9 cellular contexts compared by ENCODE assay signal in the genomic region with DNA sequence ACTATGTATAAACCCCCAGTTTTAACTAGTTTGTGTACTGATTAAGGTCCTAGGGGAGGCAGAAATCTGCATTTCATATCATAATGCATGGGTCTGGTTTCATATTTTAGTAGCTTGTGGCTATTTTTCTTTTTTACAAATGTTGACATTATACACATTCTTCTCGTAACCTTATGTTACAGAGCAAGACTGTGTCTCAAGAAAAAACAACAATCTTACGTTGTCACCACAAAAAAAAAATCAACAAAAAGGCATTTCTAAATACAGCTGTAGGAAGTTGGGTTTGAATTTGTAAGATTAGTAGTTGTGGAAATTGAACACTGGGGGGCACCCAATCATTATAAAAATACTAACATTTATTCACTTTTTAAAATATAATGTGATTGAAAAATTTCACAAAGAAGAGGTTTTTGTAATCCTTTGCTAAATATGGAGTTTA. TPM values are rescaled to one million over a fixed set of nuclear protein-coding genes. Genes with fewer than 3 reads are reported as not detected.
DNase-seq lines count a peak whose midpoint lies in the region; ATAC-seq and TF ChIP-seq lines count a peak whose summit lies in the region.
"Had no signal": no experiment of that assay in that cellular context is flagged by ENCODE, and none has a peak within 500 bp of the region (broad histone marks: within the 10 kb centered on the region; RNA-seq: fewer than 3 reads in every experiment).

No MANE protein-coding gene starts in this region.

- H3K27me3 Mint-ChIP-seq in immature natural killer cell (ENCODE audit: low read depth in 3 of 3) = peaks cover 0 to 1% (median 1%) of the 10 kb centered on the region in 3 donors
- H3K27me3 Mint-ChIP-seq: activated naive CD8-positive, alpha-beta T cell had no signal

- no peak overlapping the region for H3K4me3 ChIP-seq in AG10803 (ENCODE audit: low read length)

- peaks cover 0 to 3% (median under 1%) of the 10 kb centered on the region in 3 donors for H3K36me3 Mint-ChIP-seq in immature natural killer cell
- H3K36me3 Mint-ChIP-seq: activated naive CD8-positive, alpha-beta T cell had no signal

- ATAC-seq in GM21737 (IDR thresholded peaks at IDR 0.05; ENCODE audit: unreplicated experiment) (no peak), GM18861 (IDR thresholded peaks at IDR 0.05; ENCODE audit: unreplicated experiment) (no peak)

- DNase-seq in AG10803 (ENCODE audit: low read depth) (peak; percentile 31), H4 (ENCODE audit: low spot score) (peak; percentile 23), SW480 (ENCODE audit: low spot score) (peak; percentile 29), immature natural killer cell (peak in 2 of 3 donors; percentile 12 to 21), NCI-H345 (lab: John Stamatoyannopoulos, UW) (no peak), COR-L47 (lab: John Stamatoyannopoulos, UW) (no peak)

- no peak overlapping the region for H3K27ac Mint-ChIP-seq in immature natural killer cell
- H3K27ac Mint-ChIP-seq: activated naive CD8-positive, alpha-beta T cell had no signal

- H3K4me3 Mint-ChIP-seq in immature natural killer cell = no peak overlapping the region
- H3K4me3 Mint-ChIP-seq: activated naive CD8-positive, alpha-beta T cell had no signal

- TF ChIP-seq CTCF in AG10803 (conservative IDR thresholded peaks at IDR 0.05; ENCODE audit: low read length) = peak; percentile 46

- H3K4me1 Mint-ChIP-seq in immature natural killer cell = no peaks in the 10 kb centered on the region

- no peaks in the 10 kb centered on the region for H3K9me3 Mint-ChIP-seq in immature natural killer cell

RNA-seq across cellular contexts. Expression of a gene that starts 17.9 kb away (rescaled TPM):
- total RNA-seq in H4 (2014; rRNA removed; shearing (Covaris generic)) = 138 and 159 TPM in 2 replicates
- 100 to 1,000 TPM; 142 to 187 (median 165) TPM for polyA plus RNA-seq in immature natural killer cell

RNA-seq across cellular contexts. Expression of a gene that starts 18.2 kb away (rescaled TPM):
- 167 and 230 TPM in 2 replicates for total RNA-seq in H4 (2014; rRNA removed; shearing (Covaris generic))
- polyA plus RNA-seq in immature natural killer cell = 10 to 100 TPM; 31.3 to 39.4 (median 35.8) TPM

Comparison
In these comparisons a context has a peak if more than half of its experiments do, and no peak if none do; other contexts are left out.
1. DNase-seq: peak in AG10803 (single experiment), H4 (single experiment), SW480 (single experiment) and immature natural killer cell (2 of 3); none in NCI-H345 (single experiment) and COR-L47 (single experiment).